In genomic region chr16:88534731-88535141, GRCh38 we compare ENCODE assay signal across 7 cellular contexts. TPM values are rescaled to one million over a fixed set of nuclear protein-coding genes. Genes with fewer than 3 reads are reported as not detected.
A peak's percentile ranks its signal among the peaks of the same experiment; 100 is the strongest.
DNase-seq lines count a peak whose midpoint lies in the region; ATAC-seq and TF ChIP-seq lines count a peak whose summit lies in the region.

No MANE protein-coding gene starts in this region.

- TF ChIP-seq CTCF in foreskin fibroblast (IDR thresholded peaks at IDR 0.05; ENCODE audit: low read depth, low read length), result no peak

- DNase-seq in activated CD8-positive, alpha-beta memory T cell treated with anti-CD3 and anti-CD28 coated beads, Interleukin-2, amount 50 U/mL, for 48 hours, result peak; percentile 78
- DNase-seq in foreskin fibroblast (peak; percentile 30 to 72), renal cortical epithelial cell (ENCODE audit: low read depth) (peak; percentile 21), NCI-H446 treated with DMSO at 0.1 percent for 48 hours (lab: John Stamatoyannopoulos, UW) (no peak), left lobe of liver (ENCODE audit: low spot score) (no peak)

- ATAC-seq in GM18868 (IDR thresholded peaks at IDR 0.05; ENCODE audit: unreplicated experiment) (peak; percentile 25), HG03521 (IDR thresholded peaks at IDR 0.05; ENCODE audit: unreplicated experiment) (peak; percentile 31), left lobe of liver (no peak)

- H3K4me3 ChIP-seq in foreskin fibroblast (ENCODE audit: low read depth in 1 of 2, low read length in 2 of 2), result peak overlapping the region; percentile 31 to 50

RNA-seq across cellular contexts. Expression of gene ZC3H18, which starts 35.5 kb away (rescaled TPM):
- total RNA-seq in renal cortical epithelial cell (7.8 and 20.6 TPM in 2 replicates), left lobe of liver (18.1 TPM)

Comparison
In these comparisons a context has a peak if more than half of its experiments do, and no peak if none do; other contexts are left out.
1. DNase-seq: peak in activated CD8-positive, alpha-beta memory T cell treated with anti-CD3 and anti-CD28 coated beads, Interleukin-2, amount 50 U/mL, for 48 hours (single experiment), foreskin fibroblast (2 of 2) and renal cortical epithelial cell (single experiment); none in NCI-H446 treated with DMSO at 0.1 percent for 48 hours (single experiment) and left lobe of liver (single experiment).